ENCODE assay signal across 12 cellular contexts in the genomic region with DNA sequence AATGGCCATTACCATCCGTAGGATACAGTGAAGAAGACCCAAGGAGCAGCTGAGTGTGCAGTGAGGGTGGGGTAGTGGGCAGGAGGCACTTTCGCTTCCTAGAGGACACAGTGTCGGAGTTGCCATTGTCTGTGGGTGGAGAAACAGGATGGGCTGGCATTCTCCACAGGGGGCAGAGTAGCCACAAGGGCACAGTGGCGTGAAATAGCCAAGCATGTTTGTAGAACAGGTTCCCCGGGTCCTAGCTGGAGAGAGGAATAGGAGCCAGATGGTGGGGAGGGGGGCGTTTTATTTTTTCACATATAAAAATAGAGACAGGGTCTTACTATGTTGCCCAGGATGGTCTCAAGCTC. TPM values are rescaled to one million over a fixed set of nuclear protein-coding genes. Genes with fewer than 3 reads are reported as not detected.
DNase-seq lines count a peak whose midpoint lies in the region; ATAC-seq, FAIRE-seq and TF ChIP-seq lines count a peak whose summit lies in the region.
"Had no signal": no experiment of that assay in that cellular context is flagged by ENCODE, and none has a peak within 500 bp of the region (broad histone marks: within the 10 kb centered on the region; RNA-seq: fewer than 3 reads in every experiment).

No MANE protein-coding gene starts in this region.

- H3K4me1 ChIP-seq in OCI-LY1 (ENCODE audit: insufficient read depth, low read length, severe bottlenecking) (peaks cover 75% of the 10 kb centered on the region), small intestine (ENCODE audit: control insufficient read depth in 2 of 2, insufficient read depth in 1 of 2, low read depth in 1 of 2, low read length in 1 of 2) (peaks cover 3 to 16% of the 10 kb centered on the region in 2 donors)

- H3K9me3 ChIP-seq in OCI-LY1 (ENCODE audit: low read length) = no peaks in the 10 kb centered on the region
- H3K9me3 ChIP-seq in small intestine (ENCODE audit: control insufficient read depth, low read depth) = no peaks in the 10 kb centered on the region

- H3K4me3 ChIP-seq in OCI-LY1 (ENCODE audit: low read depth, low read length, poor library complexity, severe bottlenecking) (peak overlapping the region; percentile 87), small intestine (ENCODE audit: low read depth in 1 of 2, low read length in 2 of 2) (no peak overlapping the region)
- H3K4me3 ChIP-seq: GM23248 had no signal

- H3F3A ChIP-seq in OCI-LY1 (ENCODE audit: insufficient read depth, low read length) = no peaks in the 10 kb centered on the region

- H2AFZ ChIP-seq in OCI-LY1 (ENCODE audit: low read length) = no peak overlapping the region
- H2AFZ ChIP-seq: GM23248 had no signal

- H3K27me3 ChIP-seq in OCI-LY1 (ENCODE audit: insufficient read depth, low read length) (no peaks in the 10 kb centered on the region), small intestine (ENCODE audit: control insufficient read depth in 2 of 2, insufficient read depth in 2 of 2, low read length in 2 of 2) (no peaks in the 10 kb centered on the region)

- no peak overlapping the region for H3K9ac ChIP-seq in OCI-LY1 (ENCODE audit: low read length)
- H3K9ac ChIP-seq: GM23248 had no signal

- no peaks in the 10 kb centered on the region for H3K9me2 ChIP-seq in OCI-LY1 (ENCODE audit: low read depth, low read length)

- TF ChIP-seq CTCF in OCI-LY1 (IDR thresholded peaks at IDR 0.05; ENCODE audit: low read length) = peak; percentile 19; the same call in 1 of the 2 replicates

- FAIRE-seq in small intestine (lab: Jason Lieb, UNC) = no peak

- H3K79me2 ChIP-seq in OCI-LY1 (ENCODE audit: insufficient read depth, low read length) = peaks cover 67% of the 10 kb centered on the region

- whole genome bisulfite sequencing in small intestine, 3 donors = 70 to 82% (median 78%) methylated on average over 6 of the region's 6 CpGs

- H3K36me3 ChIP-seq in OCI-LY1 (ENCODE audit: insufficient read depth, low read length) (peaks cover 31% of the 10 kb centered on the region; the same call in 1 of the 2 replicates), small intestine (ENCODE audit: control insufficient read depth in 2 of 2, insufficient read depth in 2 of 2, low read length in 2 of 2) (no peaks in the 10 kb centered on the region)

- peak overlapping the region; percentile 79 for H3K27ac ChIP-seq in OCI-LY1 (ENCODE audit: low read depth, low read length, poor library complexity, severe bottlenecking)
- no peak overlapping the region for H3K27ac ChIP-seq in small intestine (ENCODE audit: low read depth in 1 of 2, low read length in 1 of 2)
- H3K27ac ChIP-seq: GM23248 had no signal

- no peaks in the 10 kb centered on the region for H4K20me1 ChIP-seq in OCI-LY1 (ENCODE audit: insufficient read depth, low read length)

- DNase-seq in SIG-M5 treated with dmso at 0.1 percent for 504 hours (lab: John Stamatoyannopoulos, UW; ENCODE audit: unreplicated experiment) (peak; percentile 26), SIG-M5 (lab: John Stamatoyannopoulos, UW) (no peak), glomerular visceral epithelial cell (ENCODE audit: extremely low spot score) (peak; percentile 62), small intestine (peak; percentile 20), retina (no peak)
- DNase-seq: activated CD4-positive, alpha-beta memory T cell treated with anti-CD3 and anti-CD28 coated beads for 36 hours; cerebellar nuclear complex had no signal

- ATAC-seq in GM19455 (IDR thresholded peaks at IDR 0.05; ENCODE audit: unreplicated experiment) (no peak), HG02973 (IDR thresholded peaks at IDR 0.05; ENCODE audit: unreplicated experiment) (no peak)
- ATAC-seq: sciatic nerve had no signal

- H3K4me2 ChIP-seq in OCI-LY1 (ENCODE audit: low read length) = peak overlapping the region; percentile 97

RNA-seq across cellular contexts. Expression of a gene that starts 3.5 kb away (rescaled TPM):
- polyA plus RNA-seq in small intestine = 10 to 100 TPM in 1 of 3 donors, 1 to 10 TPM in 2; 6.9 to 10.8 (median 8.6) TPM

Comparison
In these comparisons a context has a peak if more than half of its experiments do, and no peak if none do; other contexts are left out.
1. DNase-seq: peak in SIG-M5 treated with dmso at 0.1 percent for 504 hours (single experiment), glomerular visceral epithelial cell (single experiment) and small intestine (single experiment); none in SIG-M5 (single experiment) and retina (single experiment).